ENCODE assay signal across 20 cellular contexts in genomic region chr1:162626089-162626488, GRCh38. TPM values are rescaled to one million over a fixed set of nuclear protein-coding genes. Genes with fewer than 3 reads are reported as not detected.
DNase-seq lines count a peak whose midpoint lies in the region; TF ChIP-seq lines count a peak whose summit lies in the region.
"Had no signal": no experiment of that assay in that cellular context is flagged by ENCODE, and none has a peak within 500 bp of the region (broad histone marks: within the 10 kb centered on the region; RNA-seq: fewer than 3 reads in every experiment).

No MANE protein-coding gene starts in this region.

- DNase-seq in adipocyte (ENCODE audit: low read depth) (peak; percentile 33), fibroblast of the aortic adventitia (ENCODE audit: low read depth) (peak; percentile 61), trophoblast cell (no peak), type B pancreatic cell (ENCODE audit: extremely low spot score, unreplicated experiment) (no peak), NCI-H510A treated with DMSO at 0.1 percent for 48 hours (lab: John Stamatoyannopoulos, UW) (no peak)
- no peak for DNase-seq in activated naive CD4-positive, alpha-beta T cell treated with anti-CD3 and anti-CD28 coated beads, Interleukin-2, amount 10 ng/mL, durations not matched to agents 7 days and 5 days
- DNase-seq in activated naive CD8-positive, alpha-beta T cell treated with anti-CD3 and anti-CD28 coated beads for 36 hours = no peak
- DNase-seq: activated effector memory CD4-positive, alpha-beta T cell treated with anti-CD3 and anti-CD28 coated beads, Interleukin-2, amount 50 U/mL, for 16 hours; body of pancreas; effector CD4-positive, alpha-beta T cell; H7; KBM-7; kidney; naive B cell; NCI-H446 treated with DMSO at 0.1 percent for 48 hours; right lobe of liver; stimulated activated naive B cell treated with anti-CD40 and anti-IgM and Interleukin-4, amounts not matched to agents 10 μg/mL and 1 μg/mL and 100 μg/mL, for 72 hours; SW 1271; WERI-Rb-1 had no signal

- H3K79me2 ChIP-seq in trophoblast cell (ENCODE audit: control insufficient read depth, insufficient read depth, low read length, poor library complexity) = no peaks in the 10 kb centered on the region

- peaks cover 3% of the 10 kb centered on the region for H3K27me3 Mint-ChIP-seq in type B pancreatic cell
- H3K27me3 Mint-ChIP-seq in activated naive CD4-positive, alpha-beta T cell treated with anti-CD3 and anti-CD28 coated beads, Interleukin-2, amount 10 ng/mL, durations not matched to agents 7 days and 5 days = peaks cover 10% of the 10 kb centered on the region
- H3K27me3 Mint-ChIP-seq in activated naive CD8-positive, alpha-beta T cell treated with anti-CD3 and anti-CD28 coated beads for 36 hours = peaks cover 14% of the 10 kb centered on the region

- H3K27ac ChIP-seq in trophoblast cell (ENCODE audit: low read depth, low read length) = no peak overlapping the region
- H3K27ac ChIP-seq: body of pancreas, C4-2B, WERI-Rb-1 had no signal

- H3K36me3 ChIP-seq in adipocyte (ENCODE audit: control insufficient read depth, insufficient read depth, low read length, severe bottlenecking) (no peaks in the 10 kb centered on the region), trophoblast cell (ENCODE audit: control insufficient read depth in 1 of 2, insufficient read depth in 2 of 2, low read length in 2 of 2) (no peaks in the 10 kb centered on the region)
- H3K36me3 ChIP-seq: right lobe of liver, WERI-Rb-1 had no signal

- H3K79me1 ChIP-seq in trophoblast cell (ENCODE audit: low read length) = no peaks in the 10 kb centered on the region

- H3K27me3 ChIP-seq in adipocyte (replicated peaks; ENCODE audit: control insufficient read depth, insufficient read depth, low read length) (no peaks in the 10 kb centered on the region), trophoblast cell (ENCODE audit: insufficient read depth, low read length) (no peaks in the 10 kb centered on the region)
- H3K27me3 ChIP-seq: body of pancreas, right lobe of liver had no signal

- H3K9me3 Mint-ChIP-seq in type B pancreatic cell = no peaks in the 10 kb centered on the region
- H3K9me3 Mint-ChIP-seq in activated naive CD4-positive, alpha-beta T cell treated with anti-CD3 and anti-CD28 coated beads, Interleukin-2, amount 10 ng/mL, durations not matched to agents 7 days and 5 days = no peaks in the 10 kb centered on the region
- no peaks in the 10 kb centered on the region for H3K9me3 Mint-ChIP-seq in activated naive CD8-positive, alpha-beta T cell treated with anti-CD3 and anti-CD28 coated beads for 36 hours
- H3K9me3 Mint-ChIP-seq: stimulated activated naive B cell treated with anti-CD40 and anti-IgM and Interleukin-4, amounts not matched to agents 10 μg/mL and 1 μg/mL and 100 μg/mL, for 72 hours had no signal

- H3K27ac Mint-ChIP-seq in type B pancreatic cell = peak overlapping the region; percentile 4
- no peak overlapping the region for H3K27ac Mint-ChIP-seq in activated naive CD4-positive, alpha-beta T cell treated with anti-CD3 and anti-CD28 coated beads, Interleukin-2, amount 10 ng/mL, durations not matched to agents 7 days and 5 days
- H3K27ac Mint-ChIP-seq in activated naive CD8-positive, alpha-beta T cell treated with anti-CD3 and anti-CD28 coated beads for 36 hours = no peak overlapping the region
- H3K27ac Mint-ChIP-seq: naive B cell; stimulated activated naive B cell treated with anti-CD40 and anti-IgM and Interleukin-4, amounts not matched to agents 10 μg/mL and 1 μg/mL and 100 μg/mL, for 72 hours had no signal

- H3K4me3 ChIP-seq in adipocyte (ENCODE audit: low read length) = peak overlapping the region; percentile 68
- H3K4me3 ChIP-seq in fibroblast of the aortic adventitia (ENCODE audit: low read depth, low read length) = peak overlapping the region; percentile 57
- H3K4me3 ChIP-seq in trophoblast cell (ENCODE audit: low read depth, low read length) = no peak overlapping the region
- H3K4me3 ChIP-seq: body of pancreas, right lobe of liver had no signal

- H3K4me1 Mint-ChIP-seq in type B pancreatic cell (ENCODE audit: unreplicated experiment) = peaks cover 41% of the 10 kb centered on the region
- no peaks in the 10 kb centered on the region for H3K4me1 Mint-ChIP-seq in activated naive CD4-positive, alpha-beta T cell treated with anti-CD3 and anti-CD28 coated beads, Interleukin-2, amount 10 ng/mL, durations not matched to agents 7 days and 5 days
- peaks cover 2% of the 10 kb centered on the region for H3K4me1 Mint-ChIP-seq in activated naive CD8-positive, alpha-beta T cell treated with anti-CD3 and anti-CD28 coated beads for 36 hours
- H3K4me1 Mint-ChIP-seq: naive B cell had no signal

- H3K4me3 Mint-ChIP-seq in type B pancreatic cell = no peak overlapping the region
- no peak overlapping the region for H3K4me3 Mint-ChIP-seq in activated naive CD4-positive, alpha-beta T cell treated with anti-CD3 and anti-CD28 coated beads, Interleukin-2, amount 10 ng/mL, durations not matched to agents 7 days and 5 days
- no peak overlapping the region for H3K4me3 Mint-ChIP-seq in activated naive CD8-positive, alpha-beta T cell treated with anti-CD3 and anti-CD28 coated beads for 36 hours
- H3K4me3 Mint-ChIP-seq: naive B cell; stimulated activated naive B cell treated with anti-CD40 and anti-IgM and Interleukin-4, amounts not matched to agents 10 μg/mL and 1 μg/mL and 100 μg/mL, for 72 hours had no signal

- H2BK120ac ChIP-seq in trophoblast cell (ENCODE audit: insufficient read depth, low read length, poor library complexity) = no peak overlapping the region

- H3K36me3 Mint-ChIP-seq in type B pancreatic cell = no peaks in the 10 kb centered on the region
- no peaks in the 10 kb centered on the region for H3K36me3 Mint-ChIP-seq in activated naive CD4-positive, alpha-beta T cell treated with anti-CD3 and anti-CD28 coated beads, Interleukin-2, amount 10 ng/mL, durations not matched to agents 7 days and 5 days
- H3K36me3 Mint-ChIP-seq in activated naive CD8-positive, alpha-beta T cell treated with anti-CD3 and anti-CD28 coated beads for 36 hours = no peaks in the 10 kb centered on the region
- H3K36me3 Mint-ChIP-seq: naive B cell had no signal

- no peak overlapping the region for H2AK5ac ChIP-seq in trophoblast cell (ENCODE audit: low read length)

- no peak overlapping the region for H4K12ac ChIP-seq in trophoblast cell (ENCODE audit: low read depth, low read length)

- peak overlapping the region; percentile 85 for H2BK12ac ChIP-seq in trophoblast cell (ENCODE audit: low read length)

- no peak overlapping the region for H2AFZ ChIP-seq in trophoblast cell (ENCODE audit: insufficient read depth, low read length, poor library complexity)

- no peak overlapping the region for H3K14ac ChIP-seq in trophoblast cell (ENCODE audit: low read length)

- H3K18ac ChIP-seq in trophoblast cell (ENCODE audit: low read length) = no peak overlapping the region

- no peak overlapping the region for H3K4me2 ChIP-seq in trophoblast cell (ENCODE audit: low read length)

- CTCF ChIA-PET in activated naive CD4-positive, alpha-beta T cell treated with anti-CD3 and anti-CD28 coated beads, Interleukin-2, amount 10 ng/mL, durations not matched to agents 7 days and 5 days (lab: Charles Lee) = interaction anchor here (1.3 kb wide), 1 partner anchor 570 kb away, joined by 4 read pairs; no protein-coding TSS in a partner anchor

- no peak overlapping the region for H3K4ac ChIP-seq in trophoblast cell (ENCODE audit: low read depth, low read length)

- H3K9ac ChIP-seq in adipocyte (ENCODE audit: low read length) = peak overlapping the region; percentile 81
- H3K9ac ChIP-seq in trophoblast cell (ENCODE audit: low read length) = no peak overlapping the region

- H3K9me3 ChIP-seq in adipocyte (ENCODE audit: control insufficient read depth, low read length) (no peaks in the 10 kb centered on the region), trophoblast cell (ENCODE audit: insufficient read depth, low read depth, low read length) (no peaks in the 10 kb centered on the region)
- H3K9me3 ChIP-seq: body of pancreas, right lobe of liver had no signal

- H3K4me1 ChIP-seq in adipocyte (ENCODE audit: control insufficient read depth, insufficient read depth, low read length) (peaks cover 50% of the 10 kb centered on the region), trophoblast cell (ENCODE audit: control insufficient read depth in 1 of 2, insufficient read depth in 2 of 2, low read length in 2 of 2) (peaks cover 2% of the 10 kb centered on the region in 2 experiments)
- H3K4me1 ChIP-seq: body of pancreas, right lobe of liver had no signal

- WGBS in trophoblast cell (ENCODE audit: extremely low coverage, insufficient coverage, insufficient read length) = no CpG with 5 or more reads among the region's 2 CpGs

- H4K8ac ChIP-seq in trophoblast cell (ENCODE audit: low read depth, low read length) = no peak overlapping the region

- no peak overlapping the region for H3K23ac ChIP-seq in trophoblast cell (ENCODE audit: low read length)

- H2BK5ac ChIP-seq in trophoblast cell (ENCODE audit: low read depth, low read length, poor library complexity) = no peak overlapping the region

- H4K91ac ChIP-seq in trophoblast cell (ENCODE audit: low read depth, low read length) = no peak overlapping the region

- no peak for TF ChIP-seq CTCF in fibroblast of the aortic adventitia (IDR thresholded peaks at IDR 0.05; ENCODE audit: insufficient read depth, low read length)
- no peak for TF ChIP-seq CTCF in type B pancreatic cell (conservative IDR thresholded peaks at IDR 0.05)

RNA-seq across cellular contexts. Expression of gene DDR2, which starts 6.2 kb away (rescaled TPM):
- total RNA-seq in fibroblast of the aortic adventitia (ENCODE audit: low replicate concordance) (356 and 379 TPM in 2 replicates), type B pancreatic cell (ENCODE audit: low replicate concordance) (1.8 and 54.4 TPM in 2 replicates)
- polyA plus RNA-seq in trophoblast cell (2013) = 0.45 and 0.71 TPM in 2 replicates
- under 1 TPM; 0.19 to 0.38 TPM for total RNA-seq in activated naive CD8-positive, alpha-beta T cell treated with anti-CD3 and anti-CD28 coated beads for 36 hours

Comparison
In these comparisons a context has a peak if more than half of its experiments do, and no peak if none do; other contexts are left out.
1. DNase-seq: peak in adipocyte (single experiment) and fibroblast of the aortic adventitia (single experiment); none in trophoblast cell (0 of 2), type B pancreatic cell (single experiment), activated naive CD4-positive, alpha-beta T cell treated with anti-CD3 and anti-CD28 coated beads, Interleukin-2, amount 10 ng/mL, durations not matched to agents 7 days and 5 days (single experiment), activated naive CD8-positive, alpha-beta T cell treated with anti-CD3 and anti-CD28 coated beads for 36 hours (single experiment) and NCI-H510A treated with DMSO at 0.1 percent for 48 hours (single experiment).